Comparison of ENCODE assay signal across 8 cellular contexts in genomic region chr5:68424799-68425537, GRCh38.
A peak's percentile ranks its signal among the peaks of the same experiment; 100 is the strongest.
DNase-seq lines count a peak whose midpoint lies in the region; ATAC-seq and TF ChIP-seq lines count a peak whose summit lies in the region.

No MANE protein-coding gene starts in this region.

- H3K4me3 Mint-ChIP-seq in T-cell: peak overlapping the region in 1 of 3 donors; percentile 4
- H3K4me3 Mint-ChIP-seq in neural progenitor cell: no peak overlapping the region

- no peak for TF ChIP-seq CTCF in hepatocyte (IDR thresholded peaks at IDR 0.05; ENCODE audit: poor library complexity)
- no peak for TF ChIP-seq CTCF in neural progenitor cell (IDR thresholded peaks at IDR 0.05)

- H3K79me2 ChIP-seq in hepatocyte: no peaks in the 10 kb centered on the region
- no peaks in the 10 kb centered on the region for H3K79me2 ChIP-seq in neural progenitor cell (ENCODE audit: low read depth)

- H3K4me1 ChIP-seq in hepatocyte (ENCODE audit: insufficient read depth): peaks cover 35% of the 10 kb centered on the region
- H3K4me1 ChIP-seq in neural progenitor cell: peaks cover 1% of the 10 kb centered on the region

- peak overlapping the region; percentile 85 to 86 for H3K27ac Mint-ChIP-seq in T-cell
- no peak overlapping the region for H3K27ac Mint-ChIP-seq in neural progenitor cell

- POLR2A ChIA-PET in T-cell (lab: Charles Lee): interaction anchor here (0.7 kb wide), 2 partner anchors 32 to 37 kb away, joined by 4 to 5 read pairs; no protein-coding TSS in a partner anchor

- peak overlapping the region; percentile 87 for H3K27ac ChIP-seq in hepatocyte
- H3K27ac ChIP-seq in neural progenitor cell: no peak overlapping the region

- H4K20me1 ChIP-seq in hepatocyte (ENCODE audit: insufficient read depth, poor library complexity, severe bottlenecking) (no peaks in the 10 kb centered on the region), neural progenitor cell (ENCODE audit: low read depth) (no peaks in the 10 kb centered on the region)

- no peak overlapping the region for H3K9ac ChIP-seq in neural progenitor cell

- H3K27me3 Mint-ChIP-seq in T-cell (no peaks in the 10 kb centered on the region), neural progenitor cell (ENCODE audit: insufficient read depth, low read depth) (no peaks in the 10 kb centered on the region)

- CTCF ChIA-PET in T-cell (lab: Charles Lee): interaction anchor here (0.6 to 1.4 kb wide), 5 partner anchors 10 to 212 kb away, joined by 3 to 15 read pairs (median 6); no protein-coding TSS in a partner anchor

- H3K4me2 ChIP-seq in hepatocyte (no peak overlapping the region), neural progenitor cell (no peak overlapping the region)

- H3K36me3 ChIP-seq in hepatocyte (replicated peaks; ENCODE audit: insufficient read depth, low read depth): no peaks in the 10 kb centered on the region
- H3K36me3 ChIP-seq in neural progenitor cell: no peaks in the 10 kb centered on the region

- H3K4me1 Mint-ChIP-seq in T-cell (peaks cover 22 to 28% (median 26%) of the 10 kb centered on the region in 3 donors), neural progenitor cell (peaks cover 22% of the 10 kb centered on the region)

- H3K9me3 ChIP-seq in hepatocyte (ENCODE audit: low read depth) (no peaks in the 10 kb centered on the region), neural progenitor cell (ENCODE audit: low read depth) (no peaks in the 10 kb centered on the region)

- 38% methylated on average over 6 of the region's 6 CpGs for WGBS in hepatocyte (ENCODE audit: low lambda C conversion rate, missing lambda C conversion rate)

- H2AFZ ChIP-seq in hepatocyte: no peak overlapping the region
- H2AFZ ChIP-seq in neural progenitor cell (replicated peaks): no peak overlapping the region

- H3K36me3 Mint-ChIP-seq in T-cell (no peaks in the 10 kb centered on the region), neural progenitor cell (no peaks in the 10 kb centered on the region)

- no peaks in the 10 kb centered on the region for H3F3A ChIP-seq in neural progenitor cell (ENCODE audit: low read depth)

- H3K9me2 ChIP-seq in hepatocyte (replicated peaks; ENCODE audit: insufficient read depth): no peaks in the 10 kb centered on the region

- no peaks in the 10 kb centered on the region for H3K9me3 Mint-ChIP-seq in T-cell
- H3K9me3 Mint-ChIP-seq in neural progenitor cell: no peaks in the 10 kb centered on the region

- H3K4me3 ChIP-seq in hepatocyte (no peak overlapping the region), neural progenitor cell (no peak overlapping the region)

- ATAC-seq in GM19025 (IDR thresholded peaks at IDR 0.05; ENCODE audit: low read depth, unreplicated experiment) (peak; percentile 68), HG03103 (IDR thresholded peaks at IDR 0.05; ENCODE audit: low read depth, unreplicated experiment) (peak; percentile 74), T-cell (replicated peaks in 1 of 4) (peak; percentile 82 to 90 (median 90))

- peak; percentile 35 for DNase-seq in Ammon's horn (ENCODE audit: low spot score)
- peak in 8 of 34 experiments; percentile 3 to 28 (median 12) for DNase-seq in T-cell
- DNase-seq in hepatocyte (ENCODE audit: low spot score): no peak
- no peak for DNase-seq in neural progenitor cell (ENCODE audit: low spot score)
- DNase-seq in UCSD-AML1 (lab: John Stamatoyannopoulos, UW; ENCODE audit: unreplicated experiment): no peak
- no peak for DNase-seq in NCI-H2196 treated with DMSO at 0.1 percent for 48 hours (lab: John Stamatoyannopoulos, UW; ENCODE audit: unreplicated experiment)

- H3K27me3 ChIP-seq in hepatocyte: no peaks in the 10 kb centered on the region
- no peaks in the 10 kb centered on the region for H3K27me3 ChIP-seq in neural progenitor cell
